1 cellular context compared by ENCODE assay signal in the genomic region with DNA sequence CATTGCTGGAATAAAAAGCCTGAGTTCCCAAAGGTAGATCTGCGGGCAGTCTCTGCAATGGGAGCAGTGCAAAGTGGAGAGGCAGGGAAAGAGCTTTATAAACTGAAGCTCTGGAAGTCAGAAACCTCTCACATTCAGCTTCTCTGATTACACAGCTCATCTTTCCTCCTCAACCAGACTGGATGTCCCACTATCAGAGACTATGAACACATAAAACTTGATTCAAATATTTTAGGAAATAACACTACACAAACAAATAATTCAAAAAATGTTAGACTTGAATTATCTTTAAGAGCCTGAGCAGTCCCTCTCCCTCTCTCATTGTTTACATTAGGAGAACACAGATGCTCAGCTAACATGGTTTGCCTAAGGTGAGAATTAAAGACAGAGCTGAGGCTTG.
TF ChIP-seq lines count a peak whose summit lies in the region.

No MANE protein-coding gene starts in this region.

TF ChIP-seq in endothelial cell of umbilical vein, 7 proteins besides CTCF, POLR2A, EP300 and RAD21 (continued from another document):
- no peak for TF ChIP-seq JUN (IDR thresholded peaks at IDR 0.05; ENCODE audit: borderline replicate concordance, insufficient read depth, insufficient read length, low read depth)
- TF ChIP-seq POLR2AphosphoS5 (IDR thresholded peaks at IDR 0.05; ENCODE audit: insufficient read depth, low read depth, low read length) = no peak
- TF ChIP-seq GATA2 (IDR thresholded peaks at IDR 0.05; ENCODE audit: insufficient read depth, insufficient read length, low read depth, low read length) = no peak
- TF ChIP-seq FOS (IDR thresholded peaks at IDR 0.05; ENCODE audit: borderline replicate concordance, insufficient read depth, low read length) = no peak
